8 cellular contexts compared by ENCODE assay signal in the genomic region with DNA sequence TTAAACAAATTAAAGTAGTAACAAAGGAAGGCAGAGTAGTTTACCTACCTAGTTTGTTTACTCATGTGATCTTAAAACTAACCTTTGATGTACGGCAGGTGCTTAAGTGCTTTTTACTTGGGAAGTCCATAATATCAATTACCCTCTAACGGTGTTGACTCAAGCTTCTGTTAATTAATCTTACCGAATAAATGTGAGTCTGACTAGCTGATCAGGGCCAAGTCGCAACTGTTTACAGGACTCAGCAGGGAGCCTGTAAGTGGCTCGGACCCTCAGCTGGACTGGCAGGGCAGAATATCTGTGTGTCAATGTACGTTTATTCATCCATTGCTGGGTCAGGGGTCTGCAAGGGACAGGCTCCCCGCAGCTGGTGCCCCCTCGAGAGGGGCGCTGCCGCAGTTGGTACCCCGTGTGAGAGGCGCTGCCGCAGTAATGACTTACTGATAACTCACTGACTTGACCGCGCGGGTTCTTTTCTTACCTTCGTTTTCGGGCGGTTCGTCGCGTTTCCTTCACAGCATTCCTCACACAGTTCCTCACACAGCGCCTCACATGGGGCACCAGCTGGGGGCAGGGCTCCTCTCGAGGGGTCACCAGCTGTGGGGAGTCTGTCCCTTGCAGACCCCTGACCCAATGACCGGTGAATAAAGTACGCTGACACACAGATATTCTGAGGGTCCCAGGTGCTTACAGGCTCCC. TPM values are rescaled to one million over a fixed set of nuclear protein-coding genes. Genes with fewer than 3 reads are reported as not detected.
DNase-seq lines count a peak whose midpoint lies in the region; ATAC-seq and TF ChIP-seq lines count a peak whose summit lies in the region.

No MANE protein-coding gene starts in this region.

- H3K36me3 ChIP-seq in vagina: no peaks in the 10 kb centered on the region

- peak overlapping the region; percentile 83 to 99 (median 94) for H3K4me3 Mint-ChIP-seq in naive B cell

- H3K4me1 Mint-ChIP-seq in naive B cell: peaks cover 5 to 18% (median 13%) of the 10 kb centered on the region in 3 donors

- H3K27me3 Mint-ChIP-seq in naive B cell: peaks cover 0 to 15% (median 13%) of the 10 kb centered on the region in 3 donors

- H3K9me3 Mint-ChIP-seq in naive B cell: no peaks in the 10 kb centered on the region

- H3K27me3 ChIP-seq in vagina: no peaks in the 10 kb centered on the region

- TF ChIP-seq POLR2A in vagina (IDR thresholded peaks at IDR 0.05): no peak

- H3K9me3 ChIP-seq in vagina: no peaks in the 10 kb centered on the region

- intact Hi-C loops in vagina (cut with DNase I): no loop called here

- H3K27ac ChIP-seq in vagina: peak overlapping the region; percentile 35

- peak; percentile 5 for DNase-seq in activated gamma-delta T cell treated with Interleukin-2 at 50 U/mL for 16 hours
- DNase-seq in activated gamma-delta T cell (lab: John Stamatoyannopoulos, UW): no peak
- no peak for DNase-seq in LNCaP clone FGC (ENCODE audit: low read depth)
- DNase-seq in epithelial cell of esophagus (ENCODE audit: low read depth): peak; percentile 58
- peak; percentile 9 for DNase-seq in naive B cell
- DNase-seq in vagina (ENCODE audit: extremely low spot score in 2 of 2): no peak
- DNase-seq in NCI-H446 (lab: John Stamatoyannopoulos, UW): no peak

- H3K4me1 ChIP-seq in vagina: peaks cover 15% of the 10 kb centered on the region

- H3K27ac Mint-ChIP-seq in naive B cell: peak overlapping the region in 5 of 6 donors; percentile 51 to 85 (median 61)

- H3K4me3 ChIP-seq in LNCaP clone FGC (ENCODE audit: low read depth, low read length): peak overlapping the region; percentile 49
- H3K4me3 ChIP-seq in WI38 (ENCODE audit: low read depth, low read length): peak overlapping the region; percentile 58
- peak overlapping the region; percentile 55 for H3K4me3 ChIP-seq in epithelial cell of esophagus (ENCODE audit: low read length)
- H3K4me3 ChIP-seq in vagina: peak overlapping the region; percentile 53 to 54

- peak; percentile 36 to 49 for ATAC-seq in naive B cell (ENCODE audit: low read depth in 2 of 2)

- no peak for TF ChIP-seq CTCF in LNCaP clone FGC (IDR thresholded peaks at IDR 0.05; ENCODE audit: control insufficient read depth, extremely low read depth, insufficient read depth)
- TF ChIP-seq CTCF in WI38 (IDR thresholded peaks at IDR 0.05; ENCODE audit: low read depth, low read length): no peak
- TF ChIP-seq CTCF in epithelial cell of esophagus (IDR thresholded peaks at IDR 0.05; ENCODE audit: insufficient read depth, low read depth, low read length, missing control alignments): no peak
- TF ChIP-seq CTCF in vagina (IDR thresholded peaks at IDR 0.05): no peak

- no peaks in the 10 kb centered on the region for H3K36me3 Mint-ChIP-seq in naive B cell

RNA-seq across cellular contexts. Expression of a gene that starts 2.9 kb away (rescaled TPM):
- 1 to 10 TPM in 5 of 6 donors, under 1 TPM in 1; 0.84 to 5.6 (median 1.7) TPM for polyA plus RNA-seq in naive B cell (ENCODE audit: low read depth in 6 of 6)
- 6.4 TPM for total RNA-seq in vagina

Comparison
In these comparisons a context has a peak if more than half of its experiments do, and no peak if none do; other contexts are left out.
1. DNase-seq: peak in activated gamma-delta T cell treated with Interleukin-2 at 50 U/mL for 16 hours (single experiment), epithelial cell of esophagus (single experiment) and naive B cell (single experiment); none in activated gamma-delta T cell (single experiment), LNCaP clone FGC (single experiment), vagina (0 of 2) and NCI-H446 (0 of 2).
2. Peak in every context shown above with its lines, with median percentiles within 50 percentile points of each other: H3K4me3 ChIP-seq.